Comparison of ENCODE assay signal across 26 cellular contexts in the genomic region with DNA sequence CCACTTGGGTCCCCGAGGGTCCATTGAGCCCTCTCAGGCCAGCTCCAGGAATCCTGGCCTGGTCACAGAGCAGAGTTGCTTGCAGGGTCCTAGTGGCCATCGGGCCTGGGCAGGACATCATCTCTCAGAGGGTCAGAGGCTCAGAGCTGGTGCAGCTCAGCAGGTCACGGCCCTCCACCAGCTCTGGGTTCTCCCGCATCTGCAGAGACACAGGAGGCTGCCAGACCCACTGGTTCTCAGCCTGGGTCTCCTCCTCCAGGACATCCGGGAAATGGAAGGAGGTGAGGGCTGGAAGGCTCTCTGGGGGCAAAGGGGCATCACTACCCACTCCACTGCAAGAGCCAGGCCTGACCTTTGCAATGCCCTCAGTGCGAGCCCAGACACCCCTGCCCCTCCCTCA. TPM values are rescaled to one million over a fixed set of nuclear protein-coding genes. Genes with fewer than 3 reads are reported as not detected.
"Had no signal": no experiment of that assay in that cellular context is flagged by ENCODE, and none has a peak within 500 bp of the region (broad histone marks: within the 10 kb centered on the region; RNA-seq: fewer than 3 reads in every experiment).

No MANE protein-coding gene starts in this region.

- H3K27ac Mint-ChIP-seq: activated B cell treated with CpG ODN at 0.5 μM for 24 hours; activated CD4-positive, alpha-beta memory T cell treated with anti-CD3 and anti-CD28 coated beads, Interleukin-2, amount 10 ng/mL, durations not matched to agents 7 days and 5 days; activated CD4-positive, alpha-beta T cell treated with anti-CD3 and anti-CD28 coated beads for 36 hours; activated naive CD4-positive, alpha-beta T cell treated with anti-CD3 and anti-CD28 coated beads for 36 hours; activated naive CD8-positive, alpha-beta T cell treated with anti-CD3 and anti-CD28 coated beads, Interleukin-2, amount 10 ng/mL, durations not matched to agents 7 days and 5 days; activated T-cell treated with anti-CD3 and anti-CD28 coated beads, Interleukin-2, amount 50 U/mL, for 72 hours; endodermal cell; naive thymus-derived CD8-positive, alpha-beta T cell; T-cell had no signal

- H3K4me3 ChIP-seq: heart right ventricle, left lung, smooth muscle cell, testis, upper lobe of left lung had no signal

- H3K9me3 ChIP-seq: heart right ventricle, left lung, neutrophil, testis, upper lobe of left lung had no signal

- H3K27me3 ChIP-seq: testis had no signal

- H3K36me3 Mint-ChIP-seq: mesothelial cell of epicardium, T-cell had no signal

- H3K9me3 Mint-ChIP-seq: activated B cell treated with CpG ODN at 0.5 μM for 24 hours; activated CD4-positive, alpha-beta memory T cell treated with anti-CD3 and anti-CD28 coated beads, Interleukin-2, amount 10 ng/mL, durations not matched to agents 7 days and 5 days; activated naive CD4-positive, alpha-beta T cell treated with anti-CD3 and anti-CD28 coated beads for 36 hours; activated naive CD8-positive, alpha-beta T cell treated with anti-CD3 and anti-CD28 coated beads, Interleukin-2, amount 10 ng/mL, durations not matched to agents 7 days and 5 days; activated T-cell treated with anti-CD3 and anti-CD28 coated beads, Interleukin-2, amount 50 U/mL, for 72 hours; mesothelial cell of epicardium; T-cell had no signal

- H3K27ac ChIP-seq: heart right ventricle, left lung, neutrophil, testis, upper lobe of left lung had no signal

- H3K4me2 ChIP-seq: smooth muscle cell had no signal

- ATAC-seq: activated CD4-positive, alpha-beta T cell treated with anti-CD3 and anti-CD28 coated beads for 36 hours; activated T-cell treated with anti-CD3 and anti-CD28 coated beads, Interleukin-2, amount 50 U/mL, for 72 hours; left lung; naive thymus-derived CD8-positive, alpha-beta T cell; SK-N-SH treated with all-trans-retinoic acid at 6 μM for 48 hours; T-cell had no signal

- H3K4me1 Mint-ChIP-seq: endodermal cell had no signal

- H3K4me3 Mint-ChIP-seq: activated B cell treated with CpG ODN at 0.5 μM for 24 hours; activated CD4-positive, alpha-beta memory T cell treated with anti-CD3 and anti-CD28 coated beads, Interleukin-2, amount 10 ng/mL, durations not matched to agents 7 days and 5 days; activated CD4-positive, alpha-beta T cell treated with anti-CD3 and anti-CD28 coated beads for 36 hours; activated naive CD4-positive, alpha-beta T cell treated with anti-CD3 and anti-CD28 coated beads for 36 hours; activated naive CD8-positive, alpha-beta T cell treated with anti-CD3 and anti-CD28 coated beads, Interleukin-2, amount 10 ng/mL, durations not matched to agents 7 days and 5 days; activated T-cell treated with anti-CD3 and anti-CD28 coated beads, Interleukin-2, amount 50 U/mL, for 72 hours had no signal

- DNase-seq: activated B cell treated with CpG ODN at 0.5 μM for 24 hours; activated CD4-positive, alpha-beta memory T cell treated with anti-CD3 and anti-CD28 coated beads, Interleukin-2, amount 10 ng/mL, durations not matched to agents 7 days and 5 days; activated CD4-positive, alpha-beta T cell treated with anti-CD3 and anti-CD28 coated beads for 36 hours; activated effector memory CD4-positive, alpha-beta T cell treated with Interleukin-2 at 50 U/mL for 16 hours; activated naive CD4-positive, alpha-beta T cell treated with anti-CD3 and anti-CD28 coated beads for 36 hours; activated T-cell treated with anti-CD3 and anti-CD28 coated beads, Interleukin-2, amount 50 U/mL, for 72 hours; amniotic stem cell; cerebellar nuclear complex; cortex of kidney; heart right ventricle; mammary epithelial cell; stimulated activated CD4-positive, alpha-beta T cell treated with anti-CD3 and anti-CD28 coated beads, Interleukin-4, amount 100 ng/mL, for 1 hour; stimulated activated naive CD4-positive, alpha-beta T cell; T-cell; testis; upper lobe of left lung had no signal

- H3K36me3 ChIP-seq: heart right ventricle, left lung, neutrophil, upper lobe of left lung had no signal

RNA-seq across cellular contexts. Expression of gene TMEM54, which starts 6.5 kb away (rescaled TPM):
- total RNA-seq: activated CD4-positive, alpha-beta memory T cell treated with anti-CD3 and anti-CD28 coated beads, Interleukin-2, amount 10 ng/mL, durations not matched to agents 7 days and 5 days; activated naive CD8-positive, alpha-beta T cell treated with anti-CD3 and anti-CD28 coated beads, Interleukin-2, amount 10 ng/mL, durations not matched to agents 7 days and 5 days; naive thymus-derived CD8-positive, alpha-beta T cell had no signal
- polyA plus RNA-seq: naive thymus-derived CD8-positive, alpha-beta T cell had no signal

RNA-seq across cellular contexts. Expression of gene HPCA, which starts 8.4 kb away (rescaled TPM):
- total RNA-seq: activated B cell treated with CpG ODN at 0.5 μM for 24 hours; activated naive CD4-positive, alpha-beta T cell treated with anti-CD3 and anti-CD28 coated beads for 36 hours; bronchial epithelial cell; heart right ventricle; kidney epithelial cell; mammary epithelial cell; naive thymus-derived CD8-positive, alpha-beta T cell; smooth muscle cell; upper lobe of left lung had no signal
- polyA plus RNA-seq: heart right ventricle; mammary epithelial cell; naive thymus-derived CD8-positive, alpha-beta T cell; smooth muscle cell had no signal

RNA-seq across cellular contexts. Expression of gene FNDC5, which starts 24.0 kb away (rescaled TPM):
- total RNA-seq: activated CD4-positive, alpha-beta memory T cell treated with anti-CD3 and anti-CD28 coated beads, Interleukin-2, amount 10 ng/mL, durations not matched to agents 7 days and 5 days; activated CD4-positive, alpha-beta T cell treated with anti-CD3 and anti-CD28 coated beads for 36 hours; activated naive CD4-positive, alpha-beta T cell treated with anti-CD3 and anti-CD28 coated beads for 36 hours; activated naive CD8-positive, alpha-beta T cell treated with anti-CD3 and anti-CD28 coated beads, Interleukin-2, amount 10 ng/mL, durations not matched to agents 7 days and 5 days; activated T-cell treated with anti-CD3 and anti-CD28 coated beads, Interleukin-2, amount 50 U/mL, for 72 hours; bronchial epithelial cell; mammary epithelial cell; naive thymus-derived CD8-positive, alpha-beta T cell; smooth muscle cell; T-cell had no signal
- polyA plus RNA-seq: mammary epithelial cell; naive thymus-derived CD8-positive, alpha-beta T cell; smooth muscle cell had no signal
